ENCODE assay signal across 1 cellular context in the genomic region with DNA sequence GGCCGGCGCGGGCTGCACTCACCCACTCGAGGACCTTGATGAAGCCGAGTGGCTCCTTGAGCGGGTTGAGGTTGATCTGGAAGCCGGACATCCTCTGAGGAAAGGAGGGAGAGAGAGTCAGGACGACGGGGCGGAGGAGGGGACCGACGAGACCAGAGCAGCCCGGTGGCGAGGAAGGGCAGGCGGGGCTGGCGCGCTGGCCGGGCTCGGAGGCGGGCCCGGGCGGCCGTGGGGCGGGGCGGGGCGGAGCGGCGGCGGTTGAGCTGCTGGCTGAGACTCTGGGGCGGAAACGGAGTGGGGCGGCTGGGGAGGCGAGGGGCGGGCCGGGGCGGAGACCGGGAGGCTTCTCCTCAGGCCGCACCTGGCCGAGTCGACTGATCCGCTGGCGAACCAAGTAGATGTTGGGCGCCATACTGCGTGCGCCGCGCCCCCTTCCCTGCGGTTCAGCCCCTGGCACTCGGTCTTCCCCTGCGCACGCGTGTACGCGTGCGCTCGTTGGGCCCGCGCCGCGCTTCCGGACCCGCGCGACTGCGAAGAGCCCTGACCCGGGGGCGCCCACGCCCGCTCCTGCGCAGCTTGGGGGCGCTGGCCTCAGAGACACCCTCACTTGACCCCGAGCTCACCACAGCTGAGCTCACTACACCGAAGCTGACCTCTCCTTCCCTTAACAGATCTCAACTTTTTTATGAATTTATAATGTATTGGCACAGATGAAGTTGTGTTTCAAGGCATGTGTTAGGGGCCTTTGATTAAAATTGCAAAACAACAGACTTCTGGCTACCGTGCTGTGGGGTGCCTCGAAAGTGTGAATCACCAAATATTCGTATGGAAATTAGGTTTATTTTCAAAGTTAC.
A peak's percentile ranks its signal among the peaks of the same experiment; 100 is the strongest.
TF ChIP-seq lines count a peak whose summit lies in the region.

Gene SYPL1 (minus strand): TSS at position 195 of the 854 bp plus-strand sequence. CDS start 104 bp downstream, at position 91.

TF ChIP-seq in K562, 482 proteins besides CTCF, POLR2A, EP300 and RAD21 (continued from another document and continues in another):
- no peak for TF ChIP-seq ZNF436 (CRISPR knock-in tag; IDR thresholded peaks at IDR 0.05)
- TF ChIP-seq PKNOX1 (IDR thresholded peaks at IDR 0.05), result no peak
- no peak for TF ChIP-seq ZSCAN29 (IDR thresholded peaks at IDR 0.05)
- no peak for TF ChIP-seq KLF6 (CRISPR knock-in tag; IDR thresholded peaks at IDR 0.05; ENCODE audit: borderline replicate concordance)
- TF ChIP-seq FUS (optimal IDR thresholded peaks at IDR 0.05; ENCODE audit: low read depth, low read length), result no peak
- peak; percentile 88 for TF ChIP-seq THAP12 (CRISPR knock-in tag; IDR thresholded peaks at IDR 0.05)
- TF ChIP-seq STAG1 (CRISPR knock-in tag; IDR thresholded peaks at IDR 0.05; ENCODE audit: borderline replicate concordance), result no peak
- peak; percentile 55; the same call in 1 of the 2 replicates for TF ChIP-seq ZNF324 (CRISPR knock-in tag; IDR thresholded peaks at IDR 0.05)
- no peak for TF ChIP-seq JUND (IDR thresholded peaks at IDR 0.05; ENCODE audit: borderline replicate concordance, low read depth, low read length)
- no peak; the same call in 2 of the 3 replicates for TF ChIP-seq JUND (tag; IDR thresholded peaks at IDR 0.05; ENCODE audit: borderline replicate concordance, low read depth, low read length)
- TF ChIP-seq, protein P1, sequence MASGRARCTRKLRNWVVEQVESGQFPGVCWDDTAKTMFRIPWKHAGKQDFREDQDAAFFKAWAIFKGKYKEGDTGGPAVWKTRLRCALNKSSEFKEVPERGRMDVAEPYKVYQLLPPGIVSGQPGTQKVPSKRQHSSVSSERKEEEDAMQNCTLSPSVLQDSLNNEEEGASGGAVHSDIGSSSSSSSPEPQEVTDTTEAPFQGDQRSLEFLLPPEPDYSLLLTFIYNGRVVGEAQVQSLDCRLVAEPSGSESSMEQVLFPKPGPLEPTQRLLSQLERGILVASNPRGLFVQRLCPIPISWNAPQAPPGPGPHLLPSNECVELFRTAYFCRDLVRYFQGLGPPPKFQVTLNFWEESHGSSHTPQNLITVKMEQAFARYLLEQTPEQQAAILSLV (tag; IDR thresholded peaks at IDR 0.05), result no peak
- TF ChIP-seq SLC30A9 (CRISPR knock-in tag; IDR thresholded peaks at IDR 0.05), result no peak
- TF ChIP-seq FOSL1 (tag; conservative IDR thresholded peaks at IDR 0.05), result no peak
- TF ChIP-seq ZEB2 (IDR thresholded peaks at IDR 0.05), result peak; percentile 48; the same call in 1 of the 2 replicates
- TF ChIP-seq ARID1B (IDR thresholded peaks at IDR 0.05), result no peak; the same call in 1 of the 2 replicates
- no peak for TF ChIP-seq NFE2L1 (tag; IDR thresholded peaks at IDR 0.05; ENCODE audit: borderline replicate concordance, low read depth)
- TF ChIP-seq NR2C1 (IDR thresholded peaks at IDR 0.05), result peak; percentile 71
- TF ChIP-seq NR2C1 (tag; IDR thresholded peaks at IDR 0.05), result peak; percentile 61
- TF ChIP-seq SRF (CRISPR knock-in tag; IDR thresholded peaks at IDR 0.05), result peak in 1 of 2 experiments; percentile 60; a peak in 2 of 4 replicates
- TF ChIP-seq, protein P2, sequence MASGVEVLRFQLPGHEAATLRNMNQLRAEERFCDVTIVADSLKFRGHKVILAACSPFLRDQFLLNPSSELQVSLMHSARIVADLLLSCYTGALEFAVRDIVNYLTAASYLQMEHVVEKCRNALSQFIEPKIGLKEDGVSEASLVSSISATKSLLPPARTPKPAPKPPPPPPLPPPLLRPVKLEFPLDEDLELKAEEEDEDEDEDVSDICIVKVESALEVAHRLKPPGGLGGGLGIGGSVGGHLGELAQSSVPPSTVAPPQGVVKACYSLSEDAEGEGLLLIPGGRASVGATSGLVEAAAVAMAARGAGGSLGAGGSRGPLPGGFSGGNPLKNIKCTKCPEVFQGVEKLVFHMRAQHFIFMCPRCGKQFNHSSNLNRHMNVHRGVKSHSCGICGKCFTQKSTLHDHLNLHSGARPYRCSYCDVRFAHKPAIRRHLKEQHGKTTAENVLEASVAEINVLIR (CRISPR knock-in tag; IDR thresholded peaks at IDR 0.05), result no peak
- TF ChIP-seq KLF10 (CRISPR knock-in tag; IDR thresholded peaks at IDR 0.05), result no peak
- TF ChIP-seq ZNF780A (CRISPR knock-in tag; IDR thresholded peaks at IDR 0.05), result no peak
- peak; percentile 26; the same call in 1 of the 2 replicates for TF ChIP-seq NFIC (IDR thresholded peaks at IDR 0.05)
- TF ChIP-seq ZNF23 (CRISPR knock-in tag; IDR thresholded peaks at IDR 0.05), result no peak
- peak; percentile 71 for TF ChIP-seq CREM (IDR thresholded peaks at IDR 0.05; ENCODE audit: low read depth)
- peak; percentile 60 for TF ChIP-seq PRDM10 (IDR thresholded peaks at IDR 0.05; ENCODE audit: partially characterized antibody)
- no peak for TF ChIP-seq RFX7 (CRISPR knock-in tag; IDR thresholded peaks at IDR 0.05)
- no peak for TF ChIP-seq ZNF174 (CRISPR knock-in tag; IDR thresholded peaks at IDR 0.05)
- no peak for TF ChIP-seq HDAC3 (IDR thresholded peaks at IDR 0.05; ENCODE audit: borderline replicate concordance, partially characterized antibody)
- TF ChIP-seq BCOR (IDR thresholded peaks at IDR 0.05), result peak; percentile 47; the same call in 1 of the 2 replicates
- TF ChIP-seq GTF2A2 (tag; IDR thresholded peaks at IDR 0.05), result no peak
- TF ChIP-seq TAL1 (IDR thresholded peaks at IDR 0.05), result no peak
- peak; percentile 74; the same call in 1 of the 2 replicates for TF ChIP-seq RREB1 (CRISPR knock-in tag; IDR thresholded peaks at IDR 0.05)
- TF ChIP-seq ZNF217 (CRISPR knock-in tag; IDR thresholded peaks at IDR 0.05), result no peak
- no peak for TF ChIP-seq ZNF695 (CRISPR knock-in tag; IDR thresholded peaks at IDR 0.05)
- TF ChIP-seq ZNF79 (CRISPR knock-in tag; IDR thresholded peaks at IDR 0.05; ENCODE audit: low read depth), result 0 out of 2 replicates have a peak, but pooled peaks have one; percentile 47
- no peak for TF ChIP-seq ZNF707 (CRISPR knock-in tag; conservative IDR thresholded peaks at IDR 0.05)
- TF ChIP-seq HMGN3 (IDR thresholded peaks at IDR 0.05; ENCODE audit: borderline replicate concordance, extremely low read depth, insufficient read length, low read depth, low read length), result peak; percentile 97
- peak; percentile 90 for TF ChIP-seq ZFX (CRISPR knock-in tag; IDR thresholded peaks at IDR 0.05)
- 0 out of 2 replicates have a peak, but pooled peaks have one; percentile 11 for TF ChIP-seq JUNB (CRISPR knock-in tag; conservative IDR thresholded peaks at IDR 0.05)
- no peak for TF ChIP-seq BACH1 (tag; IDR thresholded peaks at IDR 0.05)
- TF ChIP-seq, protein P3, sequence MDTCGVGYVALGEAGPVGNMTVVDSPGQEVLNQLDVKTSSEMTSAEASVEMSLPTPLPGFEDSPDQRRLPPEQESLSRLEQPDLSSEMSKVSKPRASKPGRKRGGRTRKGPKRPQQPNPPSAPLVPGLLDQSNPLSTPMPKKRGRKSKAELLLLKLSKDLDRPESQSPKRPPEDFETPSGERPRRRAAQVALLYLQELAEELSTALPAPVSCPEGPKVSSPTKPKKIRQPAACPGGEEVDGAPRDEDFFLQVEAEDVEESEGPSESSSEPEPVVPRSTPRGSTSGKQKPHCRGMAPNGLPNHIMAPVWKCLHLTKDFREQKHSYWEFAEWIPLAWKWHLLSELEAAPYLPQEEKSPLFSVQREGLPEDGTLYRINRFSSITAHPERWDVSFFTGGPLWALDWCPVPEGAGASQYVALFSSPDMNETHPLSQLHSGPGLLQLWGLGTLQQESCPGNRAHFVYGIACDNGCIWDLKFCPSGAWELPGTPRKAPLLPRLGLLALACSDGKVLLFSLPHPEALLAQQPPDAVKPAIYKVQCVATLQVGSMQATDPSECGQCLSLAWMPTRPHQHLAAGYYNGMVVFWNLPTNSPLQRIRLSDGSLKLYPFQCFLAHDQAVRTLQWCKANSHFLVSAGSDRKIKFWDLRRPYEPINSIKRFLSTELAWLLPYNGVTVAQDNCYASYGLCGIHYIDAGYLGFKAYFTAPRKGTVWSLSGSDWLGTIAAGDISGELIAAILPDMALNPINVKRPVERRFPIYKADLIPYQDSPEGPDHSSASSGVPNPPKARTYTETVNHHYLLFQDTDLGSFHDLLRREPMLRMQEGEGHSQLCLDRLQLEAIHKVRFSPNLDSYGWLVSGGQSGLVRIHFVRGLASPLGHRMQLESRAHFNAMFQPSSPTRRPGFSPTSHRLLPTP (IDR thresholded peaks at IDR 0.05; ENCODE audit: borderline replicate concordance, extremely low read depth, insufficient read length), result no peak
- TF ChIP-seq PPARD (CRISPR knock-in tag; IDR thresholded peaks at IDR 0.05), result no peak
- no peak for TF ChIP-seq COPS2 (conservative IDR thresholded peaks at IDR 0.05)
- peak; percentile 88 for TF ChIP-seq NR2F6 (CRISPR knock-in tag; IDR thresholded peaks at IDR 0.05)
